29 cellular contexts compared by ENCODE assay signal in the genomic region with DNA sequence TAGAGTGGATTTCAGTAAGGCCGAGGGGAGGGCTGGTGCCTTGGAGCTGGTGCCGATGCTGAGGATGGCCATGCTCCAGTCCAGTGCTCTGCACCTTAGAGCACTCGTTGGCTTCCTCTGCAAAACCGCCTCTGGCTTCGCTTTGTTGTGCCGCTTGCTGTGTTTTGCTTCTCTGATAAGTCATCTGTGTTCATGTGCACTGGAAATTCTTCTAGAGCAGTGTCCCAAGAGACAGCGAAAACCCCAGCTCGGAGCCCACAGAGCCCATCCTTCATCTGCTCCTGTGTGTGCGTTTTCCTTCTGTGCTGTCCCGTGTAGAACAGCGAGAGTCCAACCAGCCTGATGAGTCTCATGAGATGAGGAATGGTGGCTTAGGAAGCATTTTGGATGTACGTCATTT. TPM values are rescaled to one million over a fixed set of nuclear protein-coding genes. Genes with fewer than 3 reads are reported as not detected.
A peak's percentile ranks its signal among the peaks of the same experiment; 100 is the strongest.
DNase-seq lines count a peak whose midpoint lies in the region; ATAC-seq lines count a peak whose summit lies in the region.
"Had no signal": no experiment of that assay in that cellular context is flagged by ENCODE, and none has a peak within 500 bp of the region (broad histone marks: within the 10 kb centered on the region; RNA-seq: fewer than 3 reads in every experiment).

No MANE protein-coding gene starts in this region.

- DNase-seq in T-helper 1 cell, result no peak
- no peak for DNase-seq in activated naive CD8-positive, alpha-beta T cell treated with anti-CD3 and anti-CD28 coated beads, Interleukin-2, amount 50 U/mL, for 24 hours
- DNase-seq in stimulated activated effector memory CD8-positive, alpha-beta T cell treated with anti-CD3 and anti-CD28 coated beads, Interleukin-12 subunit alpha, Interleukin-12 subunit beta, amount 100 ng/mL, for 72 hours (ENCODE audit: low spot score in 2 of 2), result no peak
- no peak for DNase-seq in NCI-H2227 (lab: John Stamatoyannopoulos, UW; ENCODE audit: unreplicated experiment)
- DNase-seq in stimulated activated CD4-positive, alpha-beta T cell treated with anti-CD3 and anti-CD28 coated beads, Interleukin-4, amount 100 ng/mL, for 4 hours, result no peak
- DNase-seq: cerebellar nuclear complex; COR-L47; H7; hypothalamus; immature natural killer cell; IMR-90; NCI-H1048; NCI-H1694; right lobe of liver; SK-N-SH; stimulated activated naive CD8-positive, alpha-beta T cell treated with anti-CD3 and anti-CD28 coated beads, Interleukin-15, Interleukin-2, amounts not matched to agents 100 U/mL and 50 U/mL, for 24 hours; T-helper 9 cell had no signal

- H3K4me1 Mint-ChIP-seq in T-helper 1 cell treated with Interleukin-12 subunit alpha and Interleukin-12 subunit beta and Interleukin-4 antibody, amounts not matched to agents 30 μg/mL and 1 μg/mL, for 36 hours (ENCODE audit: low read depth), result peaks cover 49% of the 10 kb centered on the region
- peaks cover 67% of the 10 kb centered on the region for H3K4me1 Mint-ChIP-seq in activated naive CD8-positive, alpha-beta T cell (ENCODE audit: low read depth)
- peaks cover 51% of the 10 kb centered on the region for H3K4me1 Mint-ChIP-seq in activated naive CD8-positive, alpha-beta T cell treated with anti-CD3 and anti-CD28 coated beads, Interleukin-2, amount 50 U/mL, for 24 hours
- peaks cover 38% of the 10 kb centered on the region for H3K4me1 Mint-ChIP-seq in activated T-helper 17 cell treated with anti-CD3 and anti-CD28 coated beads, Interleukin-2, amount 50 U/mL, for 72 hours
- H3K4me1 Mint-ChIP-seq in stimulated activated effector memory CD8-positive, alpha-beta T cell treated with anti-CD3 and anti-CD28 coated beads, Interleukin-12 subunit alpha, Interleukin-12 subunit beta, amount 100 ng/mL, for 72 hours, result peaks cover 57% of the 10 kb centered on the region

- H3K27ac Mint-ChIP-seq in T-helper 1 cell treated with Interleukin-12 subunit alpha and Interleukin-12 subunit beta and Interleukin-4 antibody, amounts not matched to agents 30 μg/mL and 1 μg/mL, for 36 hours, result peak overlapping the region; percentile 73
- peak overlapping the region; percentile 50 for H3K27ac Mint-ChIP-seq in activated naive CD8-positive, alpha-beta T cell
- no peak overlapping the region for H3K27ac Mint-ChIP-seq in activated naive CD8-positive, alpha-beta T cell treated with anti-CD3 and anti-CD28 coated beads, Interleukin-2, amount 50 U/mL, for 24 hours
- peak overlapping the region; percentile 15 for H3K27ac Mint-ChIP-seq in activated T-helper 17 cell treated with anti-CD3 and anti-CD28 coated beads, Interleukin-2, amount 50 U/mL, for 72 hours
- peak overlapping the region; percentile 55 for H3K27ac Mint-ChIP-seq in stimulated activated effector memory CD8-positive, alpha-beta T cell treated with anti-CD3 and anti-CD28 coated beads, Interleukin-12 subunit alpha, Interleukin-12 subunit beta, amount 100 ng/mL, for 72 hours
- H3K27ac Mint-ChIP-seq: memory B cell, progenitor cell of endocrine pancreas had no signal

- H3K27me3 Mint-ChIP-seq in T-helper 1 cell treated with Interleukin-12 subunit alpha and Interleukin-12 subunit beta and Interleukin-4 antibody, amounts not matched to agents 30 μg/mL and 1 μg/mL, for 36 hours (ENCODE audit: low read depth), result no peaks in the 10 kb centered on the region
- H3K27me3 Mint-ChIP-seq in activated naive CD8-positive, alpha-beta T cell, result no peaks in the 10 kb centered on the region
- H3K27me3 Mint-ChIP-seq in activated naive CD8-positive, alpha-beta T cell treated with anti-CD3 and anti-CD28 coated beads, Interleukin-2, amount 50 U/mL, for 24 hours, result no peaks in the 10 kb centered on the region
- H3K27me3 Mint-ChIP-seq in activated T-helper 17 cell treated with anti-CD3 and anti-CD28 coated beads, Interleukin-2, amount 50 U/mL, for 72 hours, result no peaks in the 10 kb centered on the region
- H3K27me3 Mint-ChIP-seq: memory B cell, progenitor cell of endocrine pancreas had no signal

- no peak for ATAC-seq in activated naive CD8-positive, alpha-beta T cell treated with anti-CD3 and anti-CD28 coated beads, Interleukin-2, amount 50 U/mL, for 24 hours
- ATAC-seq in activated T-helper 17 cell treated with anti-CD3 and anti-CD28 coated beads, Interleukin-2, amount 50 U/mL, for 72 hours (replicated peaks), result no peak
- ATAC-seq in stimulated activated effector memory CD8-positive, alpha-beta T cell treated with anti-CD3 and anti-CD28 coated beads, Interleukin-12 subunit alpha, Interleukin-12 subunit beta, amount 100 ng/mL, for 72 hours, result no peak
- ATAC-seq: gastroesophageal sphincter; stimulated activated naive CD8-positive, alpha-beta T cell treated with anti-CD3 and anti-CD28 coated beads, Interleukin-15, Interleukin-2, amounts not matched to agents 100 U/mL and 50 U/mL, for 24 hours had no signal

- H3K9me3 Mint-ChIP-seq in T-helper 1 cell treated with Interleukin-12 subunit alpha and Interleukin-12 subunit beta and Interleukin-4 antibody, amounts not matched to agents 30 μg/mL and 1 μg/mL, for 36 hours, result no peaks in the 10 kb centered on the region
- no peaks in the 10 kb centered on the region for H3K9me3 Mint-ChIP-seq in activated naive CD8-positive, alpha-beta T cell (ENCODE audit: low read depth)
- H3K9me3 Mint-ChIP-seq in activated naive CD8-positive, alpha-beta T cell treated with anti-CD3 and anti-CD28 coated beads, Interleukin-2, amount 50 U/mL, for 24 hours, result no peaks in the 10 kb centered on the region
- no peaks in the 10 kb centered on the region for H3K9me3 Mint-ChIP-seq in activated T-helper 17 cell treated with anti-CD3 and anti-CD28 coated beads, Interleukin-2, amount 50 U/mL, for 72 hours
- no peaks in the 10 kb centered on the region for H3K9me3 Mint-ChIP-seq in stimulated activated effector memory CD8-positive, alpha-beta T cell treated with anti-CD3 and anti-CD28 coated beads, Interleukin-12 subunit alpha, Interleukin-12 subunit beta, amount 100 ng/mL, for 72 hours
- H3K9me3 Mint-ChIP-seq: immature natural killer cell, memory B cell had no signal

- H3K4me3 Mint-ChIP-seq in T-helper 1 cell treated with Interleukin-12 subunit alpha and Interleukin-12 subunit beta and Interleukin-4 antibody, amounts not matched to agents 30 μg/mL and 1 μg/mL, for 36 hours, result no peak overlapping the region
- H3K4me3 Mint-ChIP-seq in activated naive CD8-positive, alpha-beta T cell, result no peak overlapping the region
- no peak overlapping the region for H3K4me3 Mint-ChIP-seq in activated naive CD8-positive, alpha-beta T cell treated with anti-CD3 and anti-CD28 coated beads, Interleukin-2, amount 50 U/mL, for 24 hours
- H3K4me3 Mint-ChIP-seq in activated T-helper 17 cell treated with anti-CD3 and anti-CD28 coated beads, Interleukin-2, amount 50 U/mL, for 72 hours, result peak overlapping the region; percentile 10
- no peak overlapping the region for H3K4me3 Mint-ChIP-seq in stimulated activated effector memory CD8-positive, alpha-beta T cell treated with anti-CD3 and anti-CD28 coated beads, Interleukin-12 subunit alpha, Interleukin-12 subunit beta, amount 100 ng/mL, for 72 hours
- H3K4me3 Mint-ChIP-seq: immature natural killer cell, memory B cell had no signal

- peaks cover 42% of the 10 kb centered on the region for H3K36me3 Mint-ChIP-seq in T-helper 1 cell treated with Interleukin-12 subunit alpha and Interleukin-12 subunit beta and Interleukin-4 antibody, amounts not matched to agents 30 μg/mL and 1 μg/mL, for 36 hours (ENCODE audit: low read depth)
- H3K36me3 Mint-ChIP-seq in activated naive CD8-positive, alpha-beta T cell, result peaks cover 12% of the 10 kb centered on the region
- H3K36me3 Mint-ChIP-seq in activated naive CD8-positive, alpha-beta T cell treated with anti-CD3 and anti-CD28 coated beads, Interleukin-2, amount 50 U/mL, for 24 hours (ENCODE audit: low read depth), result peaks cover 14% of the 10 kb centered on the region
- H3K36me3 Mint-ChIP-seq in activated T-helper 17 cell treated with anti-CD3 and anti-CD28 coated beads, Interleukin-2, amount 50 U/mL, for 72 hours (ENCODE audit: low read depth), result peaks cover 76% of the 10 kb centered on the region
- H3K36me3 Mint-ChIP-seq in stimulated activated effector memory CD8-positive, alpha-beta T cell treated with anti-CD3 and anti-CD28 coated beads, Interleukin-12 subunit alpha, Interleukin-12 subunit beta, amount 100 ng/mL, for 72 hours, result peaks cover 68% of the 10 kb centered on the region

RNA-seq across cellular contexts. Expression of a gene that starts 12.1 kb away (rescaled TPM):
- total RNA-seq in activated T-helper 17 cell treated with anti-CD3 and anti-CD28 coated beads, Interleukin-2, amount 50 U/mL, for 72 hours, result 10 to 100 TPM; 64.3 to 99.4 TPM

RNA-seq across cellular contexts. Expression of a gene that starts 37.1 kb away (rescaled TPM):
- not detected for total RNA-seq in activated T-helper 17 cell treated with anti-CD3 and anti-CD28 coated beads, Interleukin-2, amount 50 U/mL, for 72 hours
- total RNA-seq: dermis microvascular lymphatic vessel endothelial cell, fibroblast of lung, gastroesophageal sphincter, H7, IMR-90, NCI-H460, OCI-LY7, right lobe of liver, thoracic aorta, vagina had no signal
